In genomic region chr6:134928151-134928917, GRCh38 we compare ENCODE assay signal across 18 cellular contexts.
"Had no signal": no experiment of that assay in that cellular context is flagged by ENCODE, and none has a peak within 500 bp of the region (broad histone marks: within the 10 kb centered on the region; RNA-seq: fewer than 3 reads in every experiment).

No MANE protein-coding gene starts in this region.

- H3K4me3 ChIP-seq: esophagus squamous epithelium, gastrocnemius medialis, spleen, testis, transverse colon had no signal

- H3K27me3 ChIP-seq: esophagus squamous epithelium, gastrocnemius medialis, neutrophil, spleen, testis, transverse colon had no signal

- H3K4me1 ChIP-seq: esophagus squamous epithelium, gastrocnemius medialis, spleen, testis, transverse colon had no signal

- ATAC-seq: activated naive CD8-positive, alpha-beta T cell treated with anti-CD3 and anti-CD28 coated beads, Interleukin-2, amount 50 U/mL, for 24 hours; gastrocnemius medialis had no signal

- H3K27ac ChIP-seq: esophagus squamous epithelium, neutrophil, spleen, testis, transverse colon had no signal

- H3K36me3 ChIP-seq: esophagus squamous epithelium, gastrocnemius medialis, neutrophil, spleen, transverse colon had no signal

- H3K9me3 ChIP-seq: esophagus squamous epithelium, gastrocnemius medialis, neutrophil, spleen, testis, transverse colon had no signal

- DNase-seq: activated CD4-positive, alpha-beta memory T cell treated with anti-CD3 and anti-CD28 coated beads for 36 hours; activated CD4-positive, alpha-beta T cell treated with anti-CD3 and anti-CD28 coated beads, Interleukin-2, amount 10 ng/mL, durations not matched to agents 24 days and 14 days; activated CD4-positive, CD25-positive, alpha-beta regulatory T cell treated with anti-CD3 and anti-CD28 coated beads, Interleukin-2, amount 50 U/mL, for 72 hours; activated CD8-positive, alpha-beta memory T cell treated with anti-CD3 and anti-CD28 coated beads, Interleukin-2, amount 50 U/mL, for 4 hours; activated gamma-delta T cell treated with Interleukin-2 at 50 U/mL for 16 hours; activated naive CD8-positive, alpha-beta T cell treated with anti-CD3 and anti-CD28 coated beads, Interleukin-2, amount 50 U/mL, for 24 hours; activated T-cell treated with anti-CD3 and anti-CD28 coated beads, Interleukin-2, amount 50 U/mL, for 1 hour; amygdala; esophagus squamous epithelium; gastrocnemius medialis; glutamatergic neuron; hippocampal formation; spleen; stimulated activated naive CD4-positive, alpha-beta T cell; T-helper 2 cell; testis; transverse colon had no signal
